ENCODE assay signal across 18 cellular contexts in the genomic region with DNA sequence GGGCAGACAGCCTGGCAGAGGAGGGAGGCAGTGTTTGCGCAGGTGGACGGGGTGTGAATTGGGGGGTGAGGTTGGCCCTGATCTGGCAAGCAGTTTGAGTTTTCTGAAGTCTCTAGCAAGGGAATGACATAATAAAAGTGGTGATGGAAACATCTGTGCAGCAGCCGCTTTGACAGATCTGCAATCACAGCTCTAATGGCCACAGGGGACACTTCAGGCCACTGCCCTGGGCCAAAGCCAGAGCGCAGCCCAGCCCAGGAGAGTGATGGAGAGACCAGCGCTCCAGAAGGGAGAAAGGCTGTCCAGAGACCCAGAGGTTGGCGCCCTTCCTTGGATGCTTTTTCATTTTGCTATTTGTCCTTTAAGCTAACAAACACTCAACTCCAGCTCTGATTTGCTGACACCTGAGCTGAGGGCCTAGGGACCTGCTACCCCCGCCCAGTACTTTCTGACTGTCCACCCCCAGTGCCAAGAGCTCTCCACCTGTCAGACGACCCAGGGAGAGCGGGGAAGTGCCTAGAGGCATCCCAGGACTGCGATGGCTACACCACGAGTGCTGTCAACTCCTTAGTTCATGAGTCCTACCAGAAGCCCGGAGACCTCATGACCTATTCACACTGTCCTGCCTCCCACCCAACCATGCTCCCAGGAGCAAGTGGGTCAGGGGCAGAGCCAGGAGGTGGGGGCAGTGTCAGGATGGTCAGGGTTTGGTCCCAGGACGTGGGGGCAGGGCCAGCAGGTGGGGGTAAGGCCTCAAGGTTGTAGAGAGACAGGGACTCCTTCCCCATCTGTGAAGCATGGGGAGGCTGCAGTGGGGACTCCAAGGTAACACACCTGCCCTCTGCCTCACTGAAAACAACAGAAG.
A peak's percentile ranks its signal among the peaks of the same experiment; 100 is the strongest.
DNase-seq lines count a peak whose midpoint lies in the region; ATAC-seq and TF ChIP-seq lines count a peak whose summit lies in the region.
"Had no signal": no experiment of that assay in that cellular context is flagged by ENCODE, and none has a peak within 500 bp of the region (broad histone marks: within the 10 kb centered on the region; RNA-seq: fewer than 3 reads in every experiment).

No MANE protein-coding gene starts in this region.

- peak overlapping the region; percentile 33 for H2BK12ac ChIP-seq in neuronal stem cell (ENCODE audit: low read length)

- POLR2A ChIA-PET in activated CD8-positive, alpha-beta T cell treated with anti-CD3 and anti-CD28 coated beads, Interleukin-2, amount 10 ng/mL, durations not matched to agents 7 days and 5 days (lab: Charles Lee): interaction anchor here (0.7 kb wide), 1 partner anchor 368 kb away, joined by 4 read pairs; no protein-coding TSS in a partner anchor
- POLR2A ChIA-PET in activated CD8-positive, alpha-beta T cell treated with anti-CD3 and anti-CD28 coated beads for 36 hours (lab: Charles Lee): no interaction called here

- CTCF ChIA-PET in activated CD8-positive, alpha-beta T cell treated with anti-CD3 and anti-CD28 coated beads, Interleukin-2, amount 10 ng/mL, durations not matched to agents 7 days and 5 days (lab: Charles Lee): interaction anchor here (3.4 to 7.4 kb wide), 2 partner anchors 6 to 18 kb away, joined by 20 to 97 read pairs; no protein-coding TSS in a partner anchor
- CTCF ChIA-PET in activated CD8-positive, alpha-beta T cell treated with anti-CD3 and anti-CD28 coated beads for 36 hours (lab: Charles Lee): interaction anchor here (1.2 kb wide), 1 partner anchor 144 kb away, joined by 3 read pairs; no protein-coding TSS in a partner anchor

- H3K9me3 Mint-ChIP-seq in activated CD8-positive, alpha-beta T cell treated with anti-CD3 and anti-CD28 coated beads, Interleukin-2, amount 10 ng/mL, durations not matched to agents 7 days and 5 days (ENCODE audit: insufficient read depth): peaks cover 9% of the 10 kb centered on the region
- H3K9me3 Mint-ChIP-seq in activated CD8-positive, alpha-beta T cell treated with anti-CD3 and anti-CD28 coated beads for 36 hours: peaks cover 5% of the 10 kb centered on the region

- H2BK120ac ChIP-seq in neuronal stem cell (ENCODE audit: low read depth, low read length): no peak overlapping the region

- no peaks in the 10 kb centered on the region for H3K27me3 Mint-ChIP-seq in activated CD8-positive, alpha-beta T cell treated with anti-CD3 and anti-CD28 coated beads, Interleukin-2, amount 10 ng/mL, durations not matched to agents 7 days and 5 days (ENCODE audit: low read depth)
- H3K27me3 Mint-ChIP-seq in activated CD8-positive, alpha-beta T cell treated with anti-CD3 and anti-CD28 coated beads for 36 hours: no peaks in the 10 kb centered on the region
- no peaks in the 10 kb centered on the region for H3K27me3 Mint-ChIP-seq in T-helper 17 cell

- H3K9me3 ChIP-seq in T-helper 17 cell (ENCODE audit: control insufficient read depth, low read length, poor library complexity, severe bottlenecking) (no peaks in the 10 kb centered on the region), neuronal stem cell (replicated peaks in 1 of 2; ENCODE audit: control insufficient read depth in 2 of 2, insufficient read depth in 1 of 2, low read depth in 1 of 2, low read length in 2 of 2) (peaks cover 0 to 3% of the 10 kb centered on the region in 2 donors), upper lobe of right lung (no peaks in the 10 kb centered on the region)
- H3K9me3 ChIP-seq: SJSA1 had no signal

- H3K9ac ChIP-seq in neuronal stem cell (ENCODE audit: low read depth, low read length, poor library complexity): peak overlapping the region; percentile 36
- H3K9ac ChIP-seq: BLaER1 treated with 17β-estradiol and CSF1 and Interleukin-3, amounts not matched to agents 10 nM and 100 nM had no signal

- ATAC-seq in activated CD8-positive, alpha-beta T cell treated with anti-CD3 and anti-CD28 coated beads, Interleukin-2, amount 10 ng/mL, durations not matched to agents 7 days and 5 days: no peak
- ATAC-seq in activated CD8-positive, alpha-beta T cell treated with anti-CD3 and anti-CD28 coated beads for 36 hours: no peak
- no peak for ATAC-seq in T-helper 17 cell
- no peak for ATAC-seq in upper lobe of right lung
- ATAC-seq in HG02759 (IDR thresholded peaks at IDR 0.05; ENCODE audit: unreplicated experiment): no peak

- peaks cover 23% of the 10 kb centered on the region for H3K36me3 Mint-ChIP-seq in activated CD8-positive, alpha-beta T cell treated with anti-CD3 and anti-CD28 coated beads, Interleukin-2, amount 10 ng/mL, durations not matched to agents 7 days and 5 days (ENCODE audit: low read depth)
- H3K36me3 Mint-ChIP-seq in activated CD8-positive, alpha-beta T cell treated with anti-CD3 and anti-CD28 coated beads for 36 hours (ENCODE audit: low read depth): peaks cover 19% of the 10 kb centered on the region
- H3K36me3 Mint-ChIP-seq in T-helper 17 cell (ENCODE audit: low read depth): no peaks in the 10 kb centered on the region

- H3K4me3 Mint-ChIP-seq in activated CD8-positive, alpha-beta T cell treated with anti-CD3 and anti-CD28 coated beads, Interleukin-2, amount 10 ng/mL, durations not matched to agents 7 days and 5 days: no peak overlapping the region
- no peak overlapping the region for H3K4me3 Mint-ChIP-seq in activated CD8-positive, alpha-beta T cell treated with anti-CD3 and anti-CD28 coated beads for 36 hours
- no peak overlapping the region for H3K4me3 Mint-ChIP-seq in T-helper 17 cell

- no peaks in the 10 kb centered on the region for H3K79me1 ChIP-seq in neuronal stem cell (ENCODE audit: low read depth, low read length)

- peak overlapping the region; percentile 12 for H3K23ac ChIP-seq in neuronal stem cell (ENCODE audit: low read depth, low read length, poor library complexity)

- H3K27ac Mint-ChIP-seq in activated CD8-positive, alpha-beta T cell treated with anti-CD3 and anti-CD28 coated beads, Interleukin-2, amount 10 ng/mL, durations not matched to agents 7 days and 5 days: peak overlapping the region; percentile 8
- no peak overlapping the region for H3K27ac Mint-ChIP-seq in activated CD8-positive, alpha-beta T cell treated with anti-CD3 and anti-CD28 coated beads for 36 hours
- peak overlapping the region; percentile 21 for H3K27ac Mint-ChIP-seq in T-helper 17 cell

- H3K36me3 ChIP-seq in neuronal stem cell (replicated peaks in 1 of 2; ENCODE audit: control insufficient read depth in 2 of 2, insufficient read depth in 2 of 2, low read length in 2 of 2) (no peaks in the 10 kb centered on the region), upper lobe of right lung (no peaks in the 10 kb centered on the region)
- H3K36me3 ChIP-seq: SJSA1 had no signal

- no CpG with 5 or more reads among the region's 13 CpGs for WGBS in neuronal stem cell (ENCODE audit: extremely low coverage in 2 of 2, insufficient read length in 2 of 2, insufficient replicate concordance in 1 of 2), 2 donors

- H3K27me3 ChIP-seq in neuronal stem cell (ENCODE audit: control insufficient read depth in 3 of 3, insufficient read depth in 3 of 3, low read depth in 1 of 3, low read length in 3 of 3) (peaks cover 0 to 38% (median 8%) of the 10 kb centered on the region in 3 experiments), upper lobe of right lung (no peaks in the 10 kb centered on the region)
- H3K27me3 ChIP-seq: BLaER1 treated with 17β-estradiol and CSF1 and Interleukin-3, amounts not matched to agents 10 nM and 100 nM; SJSA1 had no signal

- peak overlapping the region; percentile 24 for H2AK5ac ChIP-seq in neuronal stem cell (ENCODE audit: low read depth, low read length)

- no peak for DNase-seq in activated CD8-positive, alpha-beta T cell treated with anti-CD3 and anti-CD28 coated beads, Interleukin-2, amount 10 ng/mL, durations not matched to agents 7 days and 5 days
- no peak for DNase-seq in activated CD8-positive, alpha-beta T cell treated with anti-CD3 and anti-CD28 coated beads for 36 hours
- DNase-seq in T-helper 17 cell (no peak), neuronal stem cell (ENCODE audit: low spot score) (no peak), upper lobe of right lung (peak; percentile 59), GM19240 (ENCODE audit: insufficient read length, low spot score) (no peak)
- DNase-seq: 8988T, DMS53, GDM1, NCI-H1694, NCI-H2081, NCI-H2171, NCI-H345, NCI-H524, NCI-H774 had no signal

- H4K8ac ChIP-seq in neuronal stem cell (ENCODE audit: low read depth, low read length): no peak overlapping the region

- H3K4me1 Mint-ChIP-seq in activated CD8-positive, alpha-beta T cell treated with anti-CD3 and anti-CD28 coated beads, Interleukin-2, amount 10 ng/mL, durations not matched to agents 7 days and 5 days (ENCODE audit: low read depth): peaks cover 46% of the 10 kb centered on the region
- peaks cover 48% of the 10 kb centered on the region for H3K4me1 Mint-ChIP-seq in activated CD8-positive, alpha-beta T cell treated with anti-CD3 and anti-CD28 coated beads for 36 hours (ENCODE audit: low read depth)
- H3K4me1 Mint-ChIP-seq in T-helper 17 cell: peaks cover 29% of the 10 kb centered on the region

- H3K18ac ChIP-seq in neuronal stem cell (ENCODE audit: low read length): peak overlapping the region; percentile 83

- H2BK5ac ChIP-seq in neuronal stem cell (ENCODE audit: low read length): no peak overlapping the region

- H3K4me1 ChIP-seq in neuronal stem cell (ENCODE audit: control insufficient read depth in 2 of 2, insufficient read depth in 1 of 2, low read depth in 1 of 2, low read length in 2 of 2) (peaks cover 2 to 8% of the 10 kb centered on the region in 2 donors), upper lobe of right lung (peaks cover 4% of the 10 kb centered on the region)

- no peak overlapping the region for H3K4me3 ChIP-seq in neuronal stem cell (ENCODE audit: low read length in 2 of 2)
- no peak overlapping the region for H3K4me3 ChIP-seq in upper lobe of right lung
- H3K4me3 ChIP-seq: BLaER1 treated with 17β-estradiol and CSF1 and Interleukin-3, amounts not matched to agents 10 nM and 100 nM; SJSA1 had no signal

- no peak overlapping the region for H4K91ac ChIP-seq in neuronal stem cell (ENCODE audit: low read depth, low read length, poor library complexity)

- peak overlapping the region; percentile 12 for H3K14ac ChIP-seq in neuronal stem cell (ENCODE audit: low read length)

- H3K27ac ChIP-seq in neuronal stem cell (replicated peaks; ENCODE audit: low read length) (no peak overlapping the region), upper lobe of right lung (no peak overlapping the region)
- H3K27ac ChIP-seq: SJSA1 had no signal

- no peak for TF ChIP-seq CTCF in activated CD8-positive, alpha-beta T cell treated with anti-CD3 and anti-CD28 coated beads for 36 hours (IDR thresholded peaks at IDR 0.05)
- TF ChIP-seq CTCF in upper lobe of right lung (IDR thresholded peaks at IDR 0.05): no peak

- intact Hi-C loops in activated CD8-positive, alpha-beta T cell treated with anti-CD3 and anti-CD28 coated beads for 36 hours (cut with micrococcal nuclease): loop anchor here (5.0 kb wide), 1 partner anchor 197 kb away; no protein-coding TSS in a partner anchor
- intact Hi-C loops in upper lobe of right lung (cut with DNase I): no loop called here

- no peak overlapping the region for H3K4me2 ChIP-seq in neuronal stem cell (ENCODE audit: insufficient read depth, low read length, poor library complexity, severe bottlenecking)
- H3K4me2 ChIP-seq: BLaER1 treated with 17β-estradiol and CSF1 and Interleukin-3, amounts not matched to agents 10 nM and 100 nM had no signal

- no peak overlapping the region for H2AFZ ChIP-seq in neuronal stem cell (ENCODE audit: low read length)

- no peak overlapping the region for H3K4ac ChIP-seq in neuronal stem cell (ENCODE audit: low read length)

- H2BK15ac ChIP-seq in neuronal stem cell (ENCODE audit: low read length): peak overlapping the region; percentile 30
